In the genomic region with DNA sequence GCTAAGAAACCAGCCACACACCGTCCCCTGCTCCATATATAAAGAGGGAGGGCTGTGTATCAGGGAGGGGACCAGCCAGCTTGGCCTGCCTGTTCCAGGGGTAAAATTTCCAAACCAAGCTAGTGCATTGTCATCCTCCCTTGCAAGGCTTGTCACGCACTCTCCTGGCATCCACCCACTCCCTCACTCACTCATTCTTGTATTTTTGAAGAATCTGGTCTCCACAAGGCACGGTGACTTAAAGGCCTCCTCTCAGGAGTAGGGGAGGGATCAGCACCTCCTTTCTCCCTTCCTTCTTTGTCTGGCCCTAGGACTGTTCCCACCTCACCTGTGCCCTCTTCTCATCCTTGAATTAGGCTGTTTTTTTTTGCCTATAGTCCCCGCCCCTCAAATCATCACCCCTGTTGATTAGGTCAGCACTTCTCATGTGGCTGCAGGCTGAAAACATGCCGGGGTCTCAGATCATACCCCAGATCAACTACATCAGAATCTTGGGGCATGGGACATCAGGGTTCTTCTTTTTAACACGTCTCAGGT, we compare ENCODE assay signal across 22 cellular contexts. TPM values are rescaled to one million over a fixed set of nuclear protein-coding genes. Genes with fewer than 3 reads are reported as not detected.
A peak's percentile ranks its signal among the peaks of the same experiment; 100 is the strongest.
DNase-seq lines count a peak whose midpoint lies in the region; ATAC-seq and TF ChIP-seq lines count a peak whose summit lies in the region.
"Had no signal": no experiment of that assay in that cellular context is flagged by ENCODE, and none has a peak within 500 bp of the region (broad histone marks: within the 10 kb centered on the region; RNA-seq: fewer than 3 reads in every experiment).

No MANE protein-coding gene starts in this region.

- H3K27me3 Mint-ChIP-seq in HFFc6 (ENCODE audit: insufficient read depth) = peaks cover 30% of the 10 kb centered on the region
- no peaks in the 10 kb centered on the region for H3K27me3 Mint-ChIP-seq in osteocyte (ENCODE audit: unreplicated experiment)
- peaks cover 46% of the 10 kb centered on the region for H3K27me3 Mint-ChIP-seq in WTC11 (ENCODE audit: low read depth)
- H3K27me3 Mint-ChIP-seq: stimulated activated naive CD8-positive, alpha-beta T cell treated with anti-CD3 and anti-CD28 coated beads, Interleukin-15, amount 100 ng/mL, for 72 hours had no signal

- no peak overlapping the region for H3K4me3 ChIP-seq in fibroblast of mammary gland (ENCODE audit: control insufficient read depth, low read depth, low read length)
- H3K4me3 ChIP-seq: right atrium auricular region had no signal

- POLR2A ChIA-PET in WTC11 (lab: Charles Lee) = no interaction called here

- H3K27ac Mint-ChIP-seq in HFFc6 (no peak overlapping the region), osteocyte (ENCODE audit: unreplicated experiment) (peak overlapping the region; percentile 98), WTC11 (no peak overlapping the region)
- H3K27ac Mint-ChIP-seq: activated CD8-positive, alpha-beta memory T cell treated with anti-CD3 and anti-CD28 coated beads, Interleukin-2, amount 10 ng/mL, durations not matched to agents 7 days and 5 days; CD8-positive, alpha-beta memory T cell; stimulated activated naive CD8-positive, alpha-beta T cell treated with anti-CD3 and anti-CD28 coated beads, Interleukin-15, amount 100 ng/mL, for 72 hours had no signal

- TF ChIP-seq CTCF in HFFc6 (IDR thresholded peaks at IDR 0.05) (no peak), fibroblast of mammary gland (conservative IDR thresholded peaks at IDR 0.05; ENCODE audit: control insufficient read depth, insufficient read depth, low read depth, low read length) (no peak), osteocyte (IDR thresholded peaks at IDR 0.05) (no peak), WTC11 (IDR thresholded peaks at IDR 0.05) (no peak)

- DNase-seq in AG20443 (ENCODE audit: low spot score) (peak; percentile 77), HFFc6 (peak; percentile 18), fibroblast of mammary gland (ENCODE audit: low read depth) (peak; percentile 38), osteocyte (ENCODE audit: extremely low spot score, unreplicated experiment) (no peak), WTC11 (ENCODE audit: low spot score) (no peak), activated gamma-delta T cell (lab: John Stamatoyannopoulos, UW) (no peak)
- no peak for DNase-seq in stimulated activated CD4-positive, alpha-beta T cell treated with anti-CD3 and anti-CD28 coated beads, Interleukin-4, amount 100 ng/mL, for 24 hours
- no peak for DNase-seq in effector CD8-positive, alpha-beta T cell (lab: John Stamatoyannopoulos, UW)
- DNase-seq: activated CD4-positive, alpha-beta T cell treated with anti-CD3 and anti-CD28 coated beads for 1 hour; activated CD8-positive, alpha-beta memory T cell treated with anti-CD3 and anti-CD28 coated beads, Interleukin-2, amount 10 ng/mL, durations not matched to agents 7 days and 5 days; activated gamma-delta T cell treated with Interleukin-2 at 50 U/mL for 16 hours; CD8-positive, alpha-beta memory T cell; DND-41; midbrain; NCI-H1436; NCI-H748 treated with DMSO at 0.1 percent for 48 hours; stimulated activated CD4-positive, alpha-beta T cell treated with anti-CD3 and anti-CD28 coated beads, Interleukin-1b, Interleukin-23, amount 100 ng/mL, for 48 hours; stimulated activated naive CD8-positive, alpha-beta T cell treated with anti-CD3 and anti-CD28 coated beads, Interleukin-15, amount 100 ng/mL, for 72 hours; T1000 had no signal

- no peaks in the 10 kb centered on the region for H3K9me3 Mint-ChIP-seq in HFFc6
- H3K9me3 Mint-ChIP-seq in osteocyte (ENCODE audit: unreplicated experiment) = no peaks in the 10 kb centered on the region
- no peaks in the 10 kb centered on the region for H3K9me3 Mint-ChIP-seq in WTC11
- H3K9me3 Mint-ChIP-seq: CD8-positive, alpha-beta memory T cell; stimulated activated naive CD8-positive, alpha-beta T cell treated with anti-CD3 and anti-CD28 coated beads, Interleukin-15, amount 100 ng/mL, for 72 hours had no signal

- H3K4me3 Mint-ChIP-seq in HFFc6 (no peak overlapping the region), osteocyte (ENCODE audit: unreplicated experiment) (no peak overlapping the region), WTC11 (no peak overlapping the region)
- H3K4me3 Mint-ChIP-seq: activated CD8-positive, alpha-beta memory T cell treated with anti-CD3 and anti-CD28 coated beads, Interleukin-2, amount 10 ng/mL, durations not matched to agents 7 days and 5 days; CD8-positive, alpha-beta memory T cell; stimulated activated naive CD8-positive, alpha-beta T cell treated with anti-CD3 and anti-CD28 coated beads, Interleukin-15, amount 100 ng/mL, for 72 hours had no signal

- H3K36me3 Mint-ChIP-seq in HFFc6 (ENCODE audit: low read depth) = no peaks in the 10 kb centered on the region
- no peaks in the 10 kb centered on the region for H3K36me3 Mint-ChIP-seq in osteocyte (ENCODE audit: unreplicated experiment)
- no peaks in the 10 kb centered on the region for H3K36me3 Mint-ChIP-seq in WTC11
- H3K36me3 Mint-ChIP-seq: activated CD8-positive, alpha-beta memory T cell treated with anti-CD3 and anti-CD28 coated beads, Interleukin-2, amount 10 ng/mL, durations not matched to agents 7 days and 5 days; CD8-positive, alpha-beta memory T cell had no signal

- H3K4me1 Mint-ChIP-seq in HFFc6 (ENCODE audit: low read depth) (peaks cover 35% of the 10 kb centered on the region), osteocyte (ENCODE audit: unreplicated experiment) (peaks cover 87% of the 10 kb centered on the region), WTC11 (peaks cover 88% of the 10 kb centered on the region)
- H3K4me1 Mint-ChIP-seq: activated CD8-positive, alpha-beta memory T cell treated with anti-CD3 and anti-CD28 coated beads, Interleukin-2, amount 10 ng/mL, durations not matched to agents 7 days and 5 days; CD8-positive, alpha-beta memory T cell; stimulated activated naive CD8-positive, alpha-beta T cell treated with anti-CD3 and anti-CD28 coated beads, Interleukin-15, amount 100 ng/mL, for 72 hours had no signal

- CTCF ChIA-PET in WTC11 (lab: Charles Lee) = no interaction called here

- ATAC-seq in WTC11 = no peak
- ATAC-seq: activated CD8-positive, alpha-beta memory T cell treated with anti-CD3 and anti-CD28 coated beads, Interleukin-2, amount 10 ng/mL, durations not matched to agents 7 days and 5 days; stimulated activated naive CD8-positive, alpha-beta T cell treated with anti-CD3 and anti-CD28 coated beads, Interleukin-15, amount 100 ng/mL, for 72 hours had no signal

TF ChIP-seq in WTC11, 78 proteins besides CTCF, POLR2A, EP300 and RAD21 (continues in another document):
- TF ChIP-seq SOX15 (CRISPR knock-in tag; IDR thresholded peaks at IDR 0.05) (no peak), ERG (CRISPR knock-in tag; IDR thresholded peaks at IDR 0.05) (no peak), NFE2L1 (CRISPR knock-in tag; IDR thresholded peaks at IDR 0.05) (no peak), SP1 (CRISPR knock-in tag; conservative IDR thresholded peaks at IDR 0.05) (no peak), ESRRA (CRISPR knock-in tag; IDR thresholded peaks at IDR 0.05; ENCODE audit: borderline replicate concordance) (no peak), GTF2I (CRISPR knock-in tag; conservative IDR thresholded peaks at IDR 0.05) (no peak), EMX1 (CRISPR knock-in tag; IDR thresholded peaks at IDR 0.05) (no peak), ZNF138 (CRISPR knock-in tag; conservative IDR thresholded peaks at IDR 0.05) (no peak)
- TF ChIP-seq, protein P1, sequence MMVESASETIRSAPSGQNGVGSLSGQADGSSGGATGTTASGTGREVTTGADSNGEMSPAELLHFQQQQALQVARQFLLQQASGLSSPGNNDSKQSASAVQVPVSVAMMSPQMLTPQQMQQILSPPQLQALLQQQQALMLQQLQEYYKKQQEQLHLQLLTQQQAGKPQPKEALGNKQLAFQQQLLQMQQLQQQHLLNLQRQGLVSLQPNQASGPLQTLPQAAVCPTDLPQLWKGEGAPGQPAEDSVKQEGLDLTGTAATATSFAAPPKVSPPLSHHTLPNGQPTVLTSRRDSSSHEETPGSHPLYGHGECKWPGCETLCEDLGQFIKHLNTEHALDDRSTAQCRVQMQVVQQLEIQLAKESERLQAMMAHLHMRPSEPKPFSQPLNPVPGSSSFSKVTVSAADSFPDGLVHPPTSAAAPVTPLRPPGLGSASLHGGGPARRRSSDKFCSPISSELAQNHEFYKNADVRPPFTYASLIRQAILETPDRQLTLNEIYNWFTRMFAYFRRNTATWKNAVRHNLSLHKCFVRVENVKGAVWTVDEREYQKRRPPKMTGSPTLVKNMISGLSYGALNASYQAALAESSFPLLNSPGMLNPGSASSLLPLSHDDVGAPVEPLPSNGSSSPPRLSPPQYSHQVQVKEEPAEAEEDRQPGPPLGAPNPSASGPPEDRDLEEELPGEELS (CRISPR knock-in tag; IDR thresholded peaks at IDR 0.05) = no peak

RNA-seq across cellular contexts. Expression of gene ABCA4, which starts 5.0 kb away (rescaled TPM):
- total RNA-seq in HFFc6 (2021; fragmentation: NEBNext Ultra II Directional; extraction: Animal tissue kit (Norgen Biotek cat#: 25700)) = under 1 TPM in 3 of 6 experiments, not detected in 3; 0.03 to 0.09 (median 0.05) TPM
- total RNA-seq in osteocyte (6.0 and 6.6 TPM in 2 replicates), WTC11 (2021) (0.09 to 0.21 TPM (median 0.16 TPM) in 3 replicates)
- total RNA-seq: activated CD8-positive, alpha-beta memory T cell treated with anti-CD3 and anti-CD28 coated beads, Interleukin-2, amount 10 ng/mL, durations not matched to agents 7 days and 5 days; CD8-positive, alpha-beta memory T cell; kidney epithelial cell; SK-MEL-5 had no signal

Comparison
In these comparisons a context has a peak if more than half of its experiments do, and no peak if none do; other contexts are left out.
1. DNase-seq: peak in AG20443 (single experiment), HFFc6 (single experiment) and fibroblast of mammary gland (single experiment); none in osteocyte (single experiment), WTC11 (single experiment), stimulated activated CD4-positive, alpha-beta T cell treated with anti-CD3 and anti-CD28 coated beads, Interleukin-4, amount 100 ng/mL, for 24 hours (single experiment), effector CD8-positive, alpha-beta T cell (single experiment) and activated gamma-delta T cell (single experiment).